Comparison of ENCODE assay signal across 1 cellular context in genomic region chr15:65790692-65791334, GRCh38.
TF ChIP-seq lines count a peak whose summit lies in the region.

No MANE protein-coding gene starts in this region.

TF ChIP-seq in GM23338, 12 proteins besides CTCF, POLR2A, EP300 and RAD21 (continued from another document):
- TF ChIP-seq EZH2phosphoT487 (IDR thresholded peaks at IDR 0.05; ENCODE audit: unreplicated experiment) = no peak
- no peak for TF ChIP-seq ZNF114 (CRISPR knock-in tag; IDR thresholded peaks at IDR 0.05)
